In the genomic region with DNA sequence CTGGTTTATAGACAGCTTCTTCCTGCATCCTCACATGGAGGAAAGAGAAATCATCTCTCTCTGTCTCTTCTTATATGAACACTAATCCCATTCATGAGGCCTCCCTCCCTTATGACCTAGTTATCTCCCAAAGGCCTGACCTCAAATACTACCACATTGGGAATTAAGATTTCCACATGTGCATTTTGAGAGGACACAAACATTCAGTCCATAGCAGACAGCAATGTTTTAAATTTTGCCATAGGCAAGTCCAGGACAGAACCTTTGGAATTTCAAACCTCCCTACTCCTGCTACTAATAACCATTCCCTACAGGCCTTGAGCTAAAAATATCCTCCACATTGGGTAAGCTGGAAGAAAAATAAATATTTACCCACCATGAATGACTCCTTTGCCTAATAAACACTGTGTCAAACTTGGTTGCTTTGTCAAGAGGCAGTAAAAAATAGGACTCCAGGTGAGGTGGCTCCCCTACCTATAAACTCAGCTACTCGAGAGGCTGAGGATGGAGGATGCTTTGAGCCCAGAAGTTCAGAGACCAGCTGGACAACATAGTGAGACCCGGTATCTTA, we compare ENCODE assay signal across 20 cellular contexts.
DNase-seq lines count a peak whose midpoint lies in the region; ATAC-seq and TF ChIP-seq lines count a peak whose summit lies in the region.
"Had no signal": no experiment of that assay in that cellular context is flagged by ENCODE, and none has a peak within 500 bp of the region (broad histone marks: within the 10 kb centered on the region; RNA-seq: fewer than 3 reads in every experiment).

No MANE protein-coding gene starts in this region.

- POLR2A ChIA-PET in activated B cell treated with CpG ODN at 0.5 μM for 24 hours (lab: Charles Lee), result no interaction called here

- ATAC-seq in activated B cell treated with CpG ODN at 0.5 μM for 24 hours (ENCODE audit: low read depth) (no peak), lower lobe of right lung (peak; percentile 78 to 93)
- ATAC-seq: gastrocnemius medialis; naive thymus-derived CD8-positive, alpha-beta T cell had no signal

- H3K36me3 Mint-ChIP-seq in activated B cell treated with CpG ODN at 0.5 μM for 24 hours (ENCODE audit: low read depth), result no peaks in the 10 kb centered on the region
- H3K36me3 Mint-ChIP-seq in neural progenitor cell, result no peaks in the 10 kb centered on the region
- H3K36me3 Mint-ChIP-seq: naive thymus-derived CD8-positive, alpha-beta T cell had no signal

- H3K27me3 ChIP-seq in lower lobe of right lung (ENCODE audit: low read depth) (no peaks in the 10 kb centered on the region), WERI-Rb-1 (ENCODE audit: insufficient read depth, low read depth, severe bottlenecking) (no peaks in the 10 kb centered on the region), neural progenitor cell (peaks cover 18% of the 10 kb centered on the region)

- intact Hi-C loops in activated B cell treated with CpG ODN at 0.5 μM for 24 hours (cut with micrococcal nuclease) (no loop called here), lower lobe of right lung (cut with DNase I) (no loop called here)

- H3K27ac Mint-ChIP-seq in activated B cell treated with CpG ODN at 0.5 μM for 24 hours, result peak overlapping the region; percentile 53
- no peak overlapping the region for H3K27ac Mint-ChIP-seq in neural progenitor cell
- H3K27ac Mint-ChIP-seq: naive thymus-derived CD8-positive, alpha-beta T cell; stimulated activated naive CD8-positive, alpha-beta T cell treated with anti-CD3 and anti-CD28 coated beads, Interleukin-15, Interleukin-2, amounts not matched to agents 100 ng/mL and 50 ng/mL, for 24 hours; T-helper 1 cell treated with Interleukin-12 subunit alpha and Interleukin-12 subunit beta and Interleukin-4 antibody, amounts not matched to agents 30 μg/mL and 1 μg/mL, for 36 hours had no signal

- H3K4me1 Mint-ChIP-seq in activated B cell treated with CpG ODN at 0.5 μM for 24 hours (peaks cover 8% of the 10 kb centered on the region), neural progenitor cell (peaks cover 7% of the 10 kb centered on the region)
- H3K4me1 Mint-ChIP-seq: naive thymus-derived CD8-positive, alpha-beta T cell had no signal

- no peaks in the 10 kb centered on the region for H3K79me2 ChIP-seq in neural progenitor cell (ENCODE audit: low read depth)

- H3K9me3 ChIP-seq in lower lobe of right lung, result no peaks in the 10 kb centered on the region
- no peaks in the 10 kb centered on the region for H3K9me3 ChIP-seq in WERI-Rb-1 (ENCODE audit: severe bottlenecking)
- H3K9me3 ChIP-seq in neural progenitor cell (ENCODE audit: low read depth), result no peaks in the 10 kb centered on the region
- H3K9me3 ChIP-seq: gastrocnemius medialis had no signal

- CTCF ChIA-PET in activated B cell treated with CpG ODN at 0.5 μM for 24 hours (lab: Charles Lee), result interaction anchor here (1.3 kb wide), 1 partner anchor 9 kb away, joined by 4 read pairs; no protein-coding TSS in a partner anchor

- DNase-seq in AG10803 (ENCODE audit: low read depth) (peak; percentile 83), NCI-H2029 (lab: John Stamatoyannopoulos, UW) (peak; percentile 53), activated B cell treated with CpG ODN at 0.5 μM for 24 hours (no peak), lower lobe of right lung (no peak), WERI-Rb-1 (no peak), neural progenitor cell (ENCODE audit: low spot score) (no peak), G401 (ENCODE audit: low spot score) (no peak), NCI-H146 treated with DMSO at 0.1 percent for 48 hours (lab: John Stamatoyannopoulos, UW; ENCODE audit: unreplicated experiment) (no peak)
- DNase-seq: activated CD4-positive, alpha-beta T cell treated with anti-CD3 and anti-CD28 coated beads for 1 hour; activated effector memory CD4-positive, alpha-beta T cell treated with Interleukin-2 at 50 U/mL for 16 hours; anterior cingulate cortex; COR-L47; gastrocnemius medialis; GF-D8; mammary epithelial cell; naive thymus-derived CD8-positive, alpha-beta T cell; NCI-H1694 treated with DMSO at 0.1 percent for 48 hours; NCI-H82 had no signal

- H2AFZ ChIP-seq in neural progenitor cell (replicated peaks), result no peak overlapping the region

- H3K36me3 ChIP-seq in lower lobe of right lung, result no peaks in the 10 kb centered on the region
- no peaks in the 10 kb centered on the region for H3K36me3 ChIP-seq in WERI-Rb-1
- H3K36me3 ChIP-seq in neural progenitor cell, result no peaks in the 10 kb centered on the region
- H3K36me3 ChIP-seq: gastrocnemius medialis had no signal

- no peak overlapping the region for H3K27ac ChIP-seq in lower lobe of right lung
- H3K27ac ChIP-seq in WERI-Rb-1, result no peak overlapping the region
- no peak overlapping the region for H3K27ac ChIP-seq in neural progenitor cell
- H3K27ac ChIP-seq: gastrocnemius medialis had no signal

- no peaks in the 10 kb centered on the region for H4K20me1 ChIP-seq in neural progenitor cell (ENCODE audit: low read depth)

- no peak overlapping the region for H3K9ac ChIP-seq in neural progenitor cell

- H3K4me3 Mint-ChIP-seq in activated B cell treated with CpG ODN at 0.5 μM for 24 hours (no peak overlapping the region), neural progenitor cell (no peak overlapping the region)
- H3K4me3 Mint-ChIP-seq: naive thymus-derived CD8-positive, alpha-beta T cell; stimulated activated naive CD8-positive, alpha-beta T cell treated with anti-CD3 and anti-CD28 coated beads, Interleukin-15, Interleukin-2, amounts not matched to agents 100 ng/mL and 50 ng/mL, for 24 hours; T-helper 1 cell treated with Interleukin-12 subunit alpha and Interleukin-12 subunit beta and Interleukin-4 antibody, amounts not matched to agents 30 μg/mL and 1 μg/mL, for 36 hours had no signal

- H3K9me3 Mint-ChIP-seq in activated B cell treated with CpG ODN at 0.5 μM for 24 hours, result no peaks in the 10 kb centered on the region
- no peaks in the 10 kb centered on the region for H3K9me3 Mint-ChIP-seq in neural progenitor cell
- H3K9me3 Mint-ChIP-seq: naive thymus-derived CD8-positive, alpha-beta T cell; stimulated activated naive CD8-positive, alpha-beta T cell treated with anti-CD3 and anti-CD28 coated beads, Interleukin-15, Interleukin-2, amounts not matched to agents 100 ng/mL and 50 ng/mL, for 24 hours; T-helper 1 cell treated with Interleukin-12 subunit alpha and Interleukin-12 subunit beta and Interleukin-4 antibody, amounts not matched to agents 30 μg/mL and 1 μg/mL, for 36 hours had no signal

- no peak overlapping the region for H3K4me2 ChIP-seq in neural progenitor cell

- H3K4me1 ChIP-seq in lower lobe of right lung (no peaks in the 10 kb centered on the region), neural progenitor cell (peaks cover 7% of the 10 kb centered on the region)
- H3K4me1 ChIP-seq: gastrocnemius medialis had no signal

- in situ Hi-C loops in G401 (cut with HindIII; ENCODE audit: low sequenced_read_pairs), result no loop called here

- TF ChIP-seq CTCF in AG10803 (conservative IDR thresholded peaks at IDR 0.05; ENCODE audit: low read length) (no peak), activated B cell treated with CpG ODN at 0.5 μM for 24 hours (IDR thresholded peaks at IDR 0.05) (no peak), lower lobe of right lung (IDR thresholded peaks at IDR 0.05) (no peak), WERI-Rb-1 (IDR thresholded peaks at IDR 0.05; ENCODE audit: low read depth, low read length) (no peak), neural progenitor cell (IDR thresholded peaks at IDR 0.05) (no peak)

- no peak overlapping the region for H3K4me3 ChIP-seq in AG10803 (ENCODE audit: low read length)
- no peak overlapping the region for H3K4me3 ChIP-seq in lower lobe of right lung
- H3K4me3 ChIP-seq in WERI-Rb-1 (ENCODE audit: low read depth, low read length), result no peak overlapping the region
- no peak overlapping the region for H3K4me3 ChIP-seq in neural progenitor cell
- H3K4me3 ChIP-seq: gastrocnemius medialis had no signal

- peaks cover 4% of the 10 kb centered on the region for H3F3A ChIP-seq in neural progenitor cell (ENCODE audit: low read depth)

- peaks cover 1% of the 10 kb centered on the region for H3K27me3 Mint-ChIP-seq in activated B cell treated with CpG ODN at 0.5 μM for 24 hours
- H3K27me3 Mint-ChIP-seq in neural progenitor cell (ENCODE audit: insufficient read depth, low read depth), result peaks cover 12% of the 10 kb centered on the region

Comparison
In these comparisons a context has a peak if more than half of its experiments do, and no peak if none do; other contexts are left out.
1. DNase-seq: peak in AG10803 (single experiment) and NCI-H2029 (single experiment); none in activated B cell treated with CpG ODN at 0.5 μM for 24 hours (single experiment), lower lobe of right lung (single experiment), WERI-Rb-1 (single experiment), neural progenitor cell (single experiment), G401 (single experiment) and NCI-H146 treated with DMSO at 0.1 percent for 48 hours (single experiment).